16 cellular contexts compared by ENCODE assay signal in genomic region chr15:66721954-66722353, GRCh38. TPM values are rescaled to one million over a fixed set of nuclear protein-coding genes. Genes with fewer than 3 reads are reported as not detected.
"Had no signal": no experiment of that assay in that cellular context is flagged by ENCODE, and none has a peak within 500 bp of the region (broad histone marks: within the 10 kb centered on the region; RNA-seq: fewer than 3 reads in every experiment).

No MANE protein-coding gene starts in this region.

- H3K36me3 Mint-ChIP-seq: activated CD4-positive, alpha-beta memory T cell treated with anti-CD3 and anti-CD28 coated beads for 36 hours; naive thymus-derived CD8-positive, alpha-beta T cell had no signal

- H3K27ac Mint-ChIP-seq: activated CD4-positive, alpha-beta memory T cell treated with anti-CD3 and anti-CD28 coated beads for 36 hours; activated naive CD8-positive, alpha-beta T cell treated with anti-CD3 and anti-CD28 coated beads, Interleukin-2, amount 50 U/mL, for 24 hours; activated T-cell treated with anti-CD3 and anti-CD28 coated beads, Interleukin-2, amount 50 U/mL, for 72 hours; naive thymus-derived CD8-positive, alpha-beta T cell had no signal

- H3K9me3 ChIP-seq: colonic mucosa, lower lobe of right lung, mucosa of descending colon, suprapubic skin had no signal

- H3K9me3 Mint-ChIP-seq: activated CD4-positive, alpha-beta memory T cell treated with anti-CD3 and anti-CD28 coated beads for 36 hours; activated naive CD8-positive, alpha-beta T cell treated with anti-CD3 and anti-CD28 coated beads, Interleukin-2, amount 50 U/mL, for 24 hours; activated T-cell treated with anti-CD3 and anti-CD28 coated beads, Interleukin-2, amount 50 U/mL, for 72 hours; naive thymus-derived CD8-positive, alpha-beta T cell had no signal

- H3K4me1 ChIP-seq: colonic mucosa had no signal

- H3K4me1 Mint-ChIP-seq: activated naive CD8-positive, alpha-beta T cell treated with anti-CD3 and anti-CD28 coated beads, Interleukin-2, amount 50 U/mL, for 24 hours had no signal

- DNase-seq: activated CD8-positive, alpha-beta memory T cell treated with anti-CD3 and anti-CD28 coated beads, Interleukin-2, amount 50 U/mL, for 4 hours; activated naive CD8-positive, alpha-beta T cell treated with anti-CD3 and anti-CD28 coated beads, Interleukin-2, amount 50 U/mL, for 24 hours; activated T-cell treated with anti-CD3 and anti-CD28 coated beads, Interleukin-2, amount 50 U/mL, for 72 hours; colonic mucosa; effector CD8-positive, alpha-beta T cell; hippocampal formation; kidney glomerular epithelial cell; lower lobe of right lung; mucosa of descending colon; naive thymus-derived CD8-positive, alpha-beta T cell; nucleus accumbens; stimulated activated CD4-positive, alpha-beta T cell treated with anti-CD3 and anti-CD28 coated beads, Interleukin-12 subunit alpha, Interleukin-12 subunit beta, amount 100 ng/mL, for 4 hours; stimulated activated naive CD4-positive, alpha-beta T cell treated with Interleukin-2 at 50 U/mL for 16 hours had no signal

- ATAC-seq: activated naive CD8-positive, alpha-beta T cell treated with anti-CD3 and anti-CD28 coated beads, Interleukin-2, amount 50 U/mL, for 24 hours; lower lobe of right lung; naive thymus-derived CD8-positive, alpha-beta T cell; sciatic nerve had no signal

- H3K4me3 Mint-ChIP-seq: activated CD4-positive, alpha-beta memory T cell treated with anti-CD3 and anti-CD28 coated beads for 36 hours; activated naive CD8-positive, alpha-beta T cell treated with anti-CD3 and anti-CD28 coated beads, Interleukin-2, amount 50 U/mL, for 24 hours; activated T-cell treated with anti-CD3 and anti-CD28 coated beads, Interleukin-2, amount 50 U/mL, for 72 hours; naive thymus-derived CD8-positive, alpha-beta T cell had no signal

- H3K36me3 ChIP-seq: colonic mucosa, suprapubic skin had no signal

- H3K27me3 Mint-ChIP-seq: activated CD4-positive, alpha-beta memory T cell treated with anti-CD3 and anti-CD28 coated beads for 36 hours had no signal

- H3K27ac ChIP-seq: colonic mucosa, lower lobe of right lung, suprapubic skin had no signal

- H3K27me3 ChIP-seq: colonic mucosa, suprapubic skin had no signal

- H3K4me3 ChIP-seq: colonic mucosa, lower lobe of right lung, mucosa of descending colon, suprapubic skin had no signal

RNA-seq across cellular contexts. Expression of gene SMAD6, which starts 19.9 kb away (rescaled TPM):
- polyA plus RNA-seq: naive thymus-derived CD8-positive, alpha-beta T cell had no signal
